ENCODE assay signal across 19 cellular contexts in genomic region chr5:180334751-180335613, GRCh38. TPM values are rescaled to one million over a fixed set of nuclear protein-coding genes. Genes with fewer than 3 reads are reported as not detected.
A peak's percentile ranks its signal among the peaks of the same experiment; 100 is the strongest.
DNase-seq lines count a peak whose midpoint lies in the region; ATAC-seq, FAIRE-seq and TF ChIP-seq lines count a peak whose summit lies in the region.
"Had no signal": no experiment of that assay in that cellular context is flagged by ENCODE, and none has a peak within 500 bp of the region (broad histone marks: within the 10 kb centered on the region; RNA-seq: fewer than 3 reads in every experiment).

No MANE protein-coding gene starts in this region.

- TF ChIP-seq CTCF in HEK293 (tag by site-specific recombination; IDR thresholded peaks at IDR 0.05) = no peak
- TF ChIP-seq CTCF in chondrocyte (IDR thresholded peaks at IDR 0.05) = no peak
- no peak for TF ChIP-seq CTCF in smooth muscle cell (IDR thresholded peaks at IDR 0.05; ENCODE audit: borderline replicate concordance, insufficient read depth, poor library complexity, severe bottlenecking)
- TF ChIP-seq CTCF in right lobe of liver (IDR thresholded peaks at IDR 0.05) = no peak

- H3K79me2 ChIP-seq in smooth muscle cell (ENCODE audit: low read depth) = peaks cover 27% of the 10 kb centered on the region

- no peak overlapping the region for H2AFZ ChIP-seq in smooth muscle cell (ENCODE audit: low read depth)

- peaks cover 6% of the 10 kb centered on the region for H3K36me3 Mint-ChIP-seq in chondrocyte (ENCODE audit: low read depth)
- H3K36me3 Mint-ChIP-seq: CD4-positive, alpha-beta memory T cell had no signal

- H3K27ac ChIP-seq in HEK293 (ENCODE audit: extremely low read depth, low read depth, low read length) = no peak overlapping the region
- H3K27ac ChIP-seq in smooth muscle cell (ENCODE audit: low read depth) = peak overlapping the region; percentile 89
- no peak overlapping the region for H3K27ac ChIP-seq in right lobe of liver
- H3K27ac ChIP-seq: SK-N-MC had no signal

- H3K4me1 ChIP-seq in HEK293 (ENCODE audit: control insufficient read depth, insufficient read depth, low read length) (no peaks in the 10 kb centered on the region), smooth muscle cell (ENCODE audit: low read depth) (peaks cover 19% of the 10 kb centered on the region), right lobe of liver (no peaks in the 10 kb centered on the region)

- intact Hi-C loops in right lobe of liver (cut with DNase I) = no loop called here

- no peak overlapping the region for H3K27ac Mint-ChIP-seq in chondrocyte (ENCODE audit: unreplicated experiment)
- H3K27ac Mint-ChIP-seq: CD4-positive, alpha-beta memory T cell had no signal

- CTCF ChIA-PET in HEK293 (lab: Yijun Ruan, JAX) = interaction anchor here (0.7 to 1.3 kb wide), 3 partner anchors 14 to 42 kb away, joined by 3 read pairs; no protein-coding TSS in a partner anchor

- no peak for FAIRE-seq in GM12891 (lab: Jason Lieb, UNC)
- FAIRE-seq: GM12878, GM18507 had no signal

- TF ChIP-seq POLR2A in GM12891 (IDR thresholded peaks at IDR 0.05; ENCODE audit: low read depth, low read length) (no peak), right lobe of liver (IDR thresholded peaks at IDR 0.05) (no peak)

- peaks cover 19% of the 10 kb centered on the region for H4K20me1 ChIP-seq in smooth muscle cell (ENCODE audit: low read depth)

- H3K4me3 ChIP-seq in HEK293 (ENCODE audit: low read depth, low read length) (no peak overlapping the region), smooth muscle cell (no peak overlapping the region), right lobe of liver (no peak overlapping the region)
- H3K4me3 ChIP-seq: GM12878, MG63, SK-N-MC had no signal

- H3K27me3 Mint-ChIP-seq in chondrocyte (ENCODE audit: low read depth) = no peaks in the 10 kb centered on the region

- H3K36me3 ChIP-seq in HEK293 (ENCODE audit: control insufficient read depth in 2 of 2, insufficient read depth in 1 of 2, low read length in 2 of 2) = peaks cover 0 to 58% of the 10 kb centered on the region in 2 experiments; a peak in 2 of 3 replicates
- H3K36me3 ChIP-seq in smooth muscle cell (ENCODE audit: low read depth) = no peaks in the 10 kb centered on the region
- H3K36me3 ChIP-seq in right lobe of liver = no peaks in the 10 kb centered on the region
- H3K36me3 ChIP-seq: MG63 had no signal

- peaks cover 49% of the 10 kb centered on the region for H3K4me1 Mint-ChIP-seq in chondrocyte (ENCODE audit: low read depth)
- H3K4me1 Mint-ChIP-seq: CD4-positive, alpha-beta memory T cell had no signal

- no peaks in the 10 kb centered on the region for H3K9me3 Mint-ChIP-seq in chondrocyte (ENCODE audit: low read depth)
- H3K9me3 Mint-ChIP-seq: CD4-positive, alpha-beta memory T cell had no signal

- H3K9ac ChIP-seq in smooth muscle cell (ENCODE audit: low read depth) = no peak overlapping the region

- H3K9me3 ChIP-seq in HEK293 (ENCODE audit: control insufficient read depth, insufficient read depth, low read depth, low read length) (no peaks in the 10 kb centered on the region), smooth muscle cell (replicated peaks; ENCODE audit: low read depth) (no peaks in the 10 kb centered on the region), right lobe of liver (no peaks in the 10 kb centered on the region)
- H3K9me3 ChIP-seq: MG63 had no signal

- POLR2A ChIA-PET in HEK293 (lab: Yijun Ruan, JAX) = interaction anchor here (0.5 kb wide), 1 partner anchor 38 kb away, joined by 3 read pairs; no protein-coding TSS in a partner anchor

- no peak for ATAC-seq in right lobe of liver
- ATAC-seq: GM12878 had no signal

- peak; percentile 60 for DNase-seq in DMS79 (lab: John Stamatoyannopoulos, UW)
- DNase-seq in chondrocyte (ENCODE audit: low spot score) = peak; percentile 57
- DNase-seq in smooth muscle cell (lab: John Stamatoyannopoulos, UW; ENCODE audit: unreplicated experiment) = no peak
- DNase-seq in GM12891 (ENCODE audit: insufficient read length, low spot score) = no peak
- no peak for DNase-seq in right lobe of liver
- no peak for DNase-seq in GM03348 (ENCODE audit: low spot score)
- DNase-seq: Calu3; CD4-positive, alpha-beta memory T cell; DMS53; Karpas-422; MG63; NCI-H187 treated with DMSO at 0.1 percent for 48 hours; NCI-H2171 treated with DMSO at 0.1 percent for 48 hours; NCI-H446 treated with DMSO at 0.1 percent for 48 hours; NCI-H774 had no signal

- H3F3A ChIP-seq in smooth muscle cell (ENCODE audit: low read depth) = peaks cover 59% of the 10 kb centered on the region

- 90% methylated on average over 15 of the region's 15 CpGs for WGBS in smooth muscle cell (ENCODE audit: low lambda C conversion rate)
- 82% methylated on average over 2 of the region's 15 CpGs for WGBS in right lobe of liver (ENCODE audit: insufficient coverage, low coverage, low lambda C conversion rate, missing lambda C conversion rate)

- H3K27me3 ChIP-seq in smooth muscle cell (ENCODE audit: low read depth) (no peaks in the 10 kb centered on the region), right lobe of liver (no peaks in the 10 kb centered on the region)
- H3K27me3 ChIP-seq: MG63 had no signal

- no peak overlapping the region for H3K4me2 ChIP-seq in smooth muscle cell

- no peak overlapping the region for H3K4me3 Mint-ChIP-seq in chondrocyte (ENCODE audit: unreplicated experiment)
- H3K4me3 Mint-ChIP-seq: CD4-positive, alpha-beta memory T cell had no signal

TF ChIP-seq in HEK293, 187 proteins besides CTCF, POLR2A, EP300 and RAD21:
- peak; percentile 9; the same call in 1 of the 2 replicates for TF ChIP-seq ZIC2 (tag by site-specific recombination; IDR thresholded peaks at IDR 0.05)
- no peak for TF ChIP-seq ZNF747 (tag by site-specific recombination; IDR thresholded peaks at IDR 0.05)

TF ChIP-seq in GM12891, 5 proteins besides CTCF, POLR2A, EP300 and RAD21:
- no peak for TF ChIP-seq TAF1 (IDR thresholded peaks at IDR 0.05; ENCODE audit: low read depth, low read length)
- TF ChIP-seq SPI1 (IDR thresholded peaks at IDR 0.05; ENCODE audit: low read depth, low read length) = no peak
- TF ChIP-seq POLR2AphosphoS5 (IDR thresholded peaks at IDR 0.05; ENCODE audit: low read depth, low read length) = no peak
- TF ChIP-seq POU2F2 (IDR thresholded peaks at IDR 0.05; ENCODE audit: low read depth, low read length) = no peak
- no peak for TF ChIP-seq PAX5 (IDR thresholded peaks at IDR 0.05; ENCODE audit: insufficient read depth, low read length, severe bottlenecking)

RNA-seq across cellular contexts. Expression of gene GFPT2, which starts 18.2 kb away (rescaled TPM):
- total RNA-seq in chondrocyte = 16.8 to 46.1 TPM (median 18.8 TPM) in 3 replicates
- total RNA-seq in smooth muscle cell = 137 and 168 TPM in 2 replicates
- 163 and 243 TPM in 2 replicates for polyA plus RNA-seq in smooth muscle cell
- polyA plus RNA-seq in GM12891 (2012; ENCODE audit: low read depth, missing spikeins) = 0.72 TPM
- total RNA-seq in right lobe of liver = under 1 TPM; 0.32 to 0.93 (median 0.61) TPM
- total RNA-seq: Calu3 had no signal

RNA-seq across cellular contexts. Expression of gene MAPK9, which starts 43.1 kb away (rescaled TPM):
- total RNA-seq in chondrocyte (31.1 to 34.8 TPM (median 34.6 TPM) in 3 replicates), smooth muscle cell (40.9 and 43.4 TPM in 2 replicates), right lobe of liver (10 to 100 TPM; 14.4 to 18.6 (median 15.6) TPM)
- polyA plus RNA-seq in smooth muscle cell = 34.8 and 36.0 TPM in 2 replicates
- polyA plus RNA-seq in GM12891 (2012; ENCODE audit: low read depth, missing spikeins) = 9.8 TPM

Comparison
In these comparisons a context has a peak if more than half of its experiments do, and no peak if none do; other contexts are left out.
1. DNase-seq: peak in DMS79 (single experiment) and chondrocyte (single experiment); none in smooth muscle cell (single experiment), GM12891 (single experiment), right lobe of liver (0 of 3) and GM03348 (single experiment).